In genomic region chr7:100124301-100125229, GRCh38 we compare ENCODE assay signal across 1 cellular context.
TF ChIP-seq lines count a peak whose summit lies in the region.

No MANE protein-coding gene starts in this region.

TF ChIP-seq in K562, 482 proteins besides CTCF, POLR2A, EP300 and RAD21 (continued from another document and continues in another):
- TF ChIP-seq E2F8 (IDR thresholded peaks at IDR 0.05; ENCODE audit: low read depth, partially characterized antibody) (no peak), ZNF766 (CRISPR knock-in tag; conservative IDR thresholded peaks at IDR 0.05) (peak; percentile 18; the same call in 1 of the 2 replicates), MTA2 (IDR thresholded peaks at IDR 0.05; ENCODE audit: low read depth) (no peak), ZSCAN29 (IDR thresholded peaks at IDR 0.05) (no peak), NR3C1 (CRISPR knock-in tag; IDR thresholded peaks at IDR 0.05) (no peak), HDAC8 (tag; IDR thresholded peaks at IDR 0.05) (no peak), HMGXB4 (CRISPR knock-in tag; IDR thresholded peaks at IDR 0.05) (no peak), ELF2 (CRISPR knock-in tag; IDR thresholded peaks at IDR 0.05) (no peak), SRSF9 (IDR thresholded peaks at IDR 0.05; ENCODE audit: borderline replicate concordance, low read depth, low read length) (no peak), POLR2AphosphoS2 (IDR thresholded peaks at IDR 0.05; ENCODE audit: low read length) (no peak), PYGO2 (tag; IDR thresholded peaks at IDR 0.05) (0 out of 2 replicates have a peak, but pooled peaks have one; percentile 31), DLX4 (CRISPR knock-in tag; IDR thresholded peaks at IDR 0.05) (no peak), PRMT5 (CRISPR knock-in tag; IDR thresholded peaks at IDR 0.05) (no peak), MBD2 (IDR thresholded peaks at IDR 0.05; ENCODE audit: borderline replicate concordance, low read depth) (no peak), GATAD2A (IDR thresholded peaks at IDR 0.05) (no peak), FOXA3 (CRISPR knock-in tag; conservative IDR thresholded peaks at IDR 0.05 in 1 of 2, IDR thresholded peaks at IDR 0.05 in 1 of 2) (no peak), MEIS2 (IDR thresholded peaks at IDR 0.05; ENCODE audit: partially characterized antibody) (no peak), POLR2AphosphoS5 (IDR thresholded peaks at IDR 0.05; ENCODE audit: control insufficient read depth, insufficient read depth, low read depth, low read length) (peak; percentile 8; the same call in 1 of the 2 replicates), ZEB2 (IDR thresholded peaks at IDR 0.05) (no peak), ETV6 (IDR thresholded peaks at IDR 0.05; ENCODE audit: borderline replicate concordance in 1 of 2, low read depth in 2 of 2, low read length in 1 of 2) (no peak), ETV6 (CRISPR knock-in tag; IDR thresholded peaks at IDR 0.05; ENCODE audit: borderline replicate concordance) (no peak), WHSC1 (IDR thresholded peaks at IDR 0.05; ENCODE audit: low read length) (no peak), EHMT2 (IDR thresholded peaks at IDR 0.05) (no peak), MTA3 (IDR thresholded peaks at IDR 0.05; ENCODE audit: borderline replicate concordance) (no peak), MEF2A (IDR thresholded peaks at IDR 0.05; ENCODE audit: control insufficient read depth, low read depth, low read length) (no peak), ZC3H4 (CRISPR knock-in tag; IDR thresholded peaks at IDR 0.05; ENCODE audit: borderline replicate concordance) (no peak), GTF2A2 (tag; IDR thresholded peaks at IDR 0.05) (no peak), ZNF316 (IDR thresholded peaks at IDR 0.05) (peak; percentile 49; the same call in 1 of the 2 replicates), DDX20 (tag; IDR thresholded peaks at IDR 0.05; ENCODE audit: low read depth) (no peak), CHAMP1 (IDR thresholded peaks at IDR 0.05) (no peak), PTRF (tag; IDR thresholded peaks at IDR 0.05) (no peak), ZFPM2 (CRISPR knock-in tag; IDR thresholded peaks at IDR 0.05) (no peak), PHB2 (IDR thresholded peaks at IDR 0.05; ENCODE audit: low read depth) (no peak), GMEB1 (CRISPR knock-in tag; IDR thresholded peaks at IDR 0.05) (no peak), BRCA1 (IDR thresholded peaks at IDR 0.05) (no peak), BRCA1 (CRISPR knock-in tag; IDR thresholded peaks at IDR 0.05) (no peak), CBFA2T3 (IDR thresholded peaks at IDR 0.05) (0 out of 2 replicates have a peak, but pooled peaks have one; percentile 5)
- TF ChIP-seq, protein P1, sequence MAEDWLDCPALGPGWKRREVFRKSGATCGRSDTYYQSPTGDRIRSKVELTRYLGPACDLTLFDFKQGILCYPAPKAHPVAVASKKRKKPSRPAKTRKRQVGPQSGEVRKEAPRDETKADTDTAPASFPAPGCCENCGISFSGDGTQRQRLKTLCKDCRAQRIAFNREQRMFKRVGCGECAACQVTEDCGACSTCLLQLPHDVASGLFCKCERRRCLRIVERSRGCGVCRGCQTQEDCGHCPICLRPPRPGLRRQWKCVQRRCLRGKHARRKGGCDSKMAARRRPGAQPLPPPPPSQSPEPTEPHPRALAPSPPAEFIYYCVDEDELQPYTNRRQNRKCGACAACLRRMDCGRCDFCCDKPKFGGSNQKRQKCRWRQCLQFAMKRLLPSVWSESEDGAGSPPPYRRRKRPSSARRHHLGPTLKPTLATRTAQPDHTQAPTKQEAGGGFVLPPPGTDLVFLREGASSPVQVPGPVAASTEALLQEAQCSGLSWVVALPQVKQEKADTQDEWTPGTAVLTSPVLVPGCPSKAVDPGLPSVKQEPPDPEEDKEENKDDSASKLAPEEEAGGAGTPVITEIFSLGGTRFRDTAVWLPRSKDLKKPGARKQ (CRISPR knock-in tag; IDR thresholded peaks at IDR 0.05): no peak
- TF ChIP-seq, protein P2, sequence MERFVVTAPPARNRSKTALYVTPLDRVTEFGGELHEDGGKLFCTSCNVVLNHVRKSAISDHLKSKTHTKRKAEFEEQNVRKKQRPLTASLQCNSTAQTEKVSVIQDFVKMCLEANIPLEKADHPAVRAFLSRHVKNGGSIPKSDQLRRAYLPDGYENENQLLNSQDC (CRISPR knock-in tag; IDR thresholded peaks at IDR 0.05): no peak
- TF ChIP-seq, protein P3, sequence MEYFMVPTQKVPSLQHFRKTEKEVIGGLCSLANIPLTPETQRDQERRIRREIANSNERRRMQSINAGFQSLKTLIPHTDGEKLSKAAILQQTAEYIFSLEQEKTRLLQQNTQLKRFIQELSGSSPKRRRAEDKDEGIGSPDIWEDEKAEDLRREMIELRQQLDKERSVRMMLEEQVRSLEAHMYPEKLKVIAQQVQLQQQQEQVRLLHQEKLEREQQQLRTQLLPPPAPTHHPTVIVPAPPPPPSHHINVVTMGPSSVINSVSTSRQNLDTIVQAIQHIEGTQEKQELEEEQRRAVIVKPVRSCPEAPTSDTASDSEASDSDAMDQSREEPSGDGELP (CRISPR knock-in tag; IDR thresholded peaks at IDR 0.05; ENCODE audit: borderline replicate concordance): no peak
- TF ChIP-seq, protein P4, sequence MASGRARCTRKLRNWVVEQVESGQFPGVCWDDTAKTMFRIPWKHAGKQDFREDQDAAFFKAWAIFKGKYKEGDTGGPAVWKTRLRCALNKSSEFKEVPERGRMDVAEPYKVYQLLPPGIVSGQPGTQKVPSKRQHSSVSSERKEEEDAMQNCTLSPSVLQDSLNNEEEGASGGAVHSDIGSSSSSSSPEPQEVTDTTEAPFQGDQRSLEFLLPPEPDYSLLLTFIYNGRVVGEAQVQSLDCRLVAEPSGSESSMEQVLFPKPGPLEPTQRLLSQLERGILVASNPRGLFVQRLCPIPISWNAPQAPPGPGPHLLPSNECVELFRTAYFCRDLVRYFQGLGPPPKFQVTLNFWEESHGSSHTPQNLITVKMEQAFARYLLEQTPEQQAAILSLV (tag; IDR thresholded peaks at IDR 0.05): no peak
